In the genomic region with DNA sequence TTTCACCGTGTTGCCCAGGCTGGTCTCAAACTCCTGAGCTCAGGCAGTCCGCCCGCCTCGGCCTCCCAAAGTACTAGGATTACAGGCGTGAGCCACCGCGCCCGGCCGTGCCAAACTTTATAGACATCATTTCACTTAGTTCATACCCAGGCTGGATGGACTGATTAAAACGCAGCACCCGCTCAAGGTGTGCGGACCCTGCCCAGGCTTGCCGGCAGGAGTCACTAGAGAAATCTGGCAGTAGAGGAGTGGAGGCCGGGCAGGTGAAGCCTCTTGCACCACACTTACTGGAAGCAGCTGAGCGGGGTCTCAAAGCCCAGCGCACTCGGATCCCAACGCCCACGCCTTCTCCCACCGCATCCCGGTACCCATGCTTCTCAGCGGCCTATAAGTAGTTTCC, we compare ENCODE assay signal across 18 cellular contexts. TPM values are rescaled to one million over a fixed set of nuclear protein-coding genes. Genes with fewer than 3 reads are reported as not detected.
DNase-seq lines count a peak whose midpoint lies in the region; ATAC-seq and TF ChIP-seq lines count a peak whose summit lies in the region.
"Had no signal": no experiment of that assay in that cellular context is flagged by ENCODE, and none has a peak within 500 bp of the region (broad histone marks: within the 10 kb centered on the region; RNA-seq: fewer than 3 reads in every experiment).

No MANE protein-coding gene starts in this region.

- DNase-seq in activated CD4-positive, CD25-positive, alpha-beta regulatory T cell treated with anti-CD3 and anti-CD28 coated beads, Interleukin-2, amount 50 U/mL, for 72 hours: peak; percentile 24
- DNase-seq in CD14-positive monocyte (ENCODE audit: low spot score) (peak; percentile 35), mucosa of descending colon (peak in 2 of 3 donors; percentile 31 to 43), NCI-H2227 (lab: John Stamatoyannopoulos, UW; ENCODE audit: unreplicated experiment) (no peak), SHP77 treated with DMSO at 0.1 percent for 48 hours (lab: John Stamatoyannopoulos, UW) (no peak)

- H3K4me1 ChIP-seq in mucosa of descending colon (ENCODE audit: low read depth): peaks cover 4% of the 10 kb centered on the region

- intact Hi-C loops in CD14-positive monocyte (cut with micrococcal nuclease): loop anchor here in 1 of 2 donors (5.0 to 10.0 kb wide), 2 partner anchors 49 to 101 kb away; partner anchors contain the start of genes DACT3 and PRKD2
- intact Hi-C loops in mucosa of descending colon (cut with DNase I, micrococcal nuclease): no loop called here

- H3K36me3 ChIP-seq in mucosa of descending colon (ENCODE audit: low read depth): peaks cover 11% of the 10 kb centered on the region

- H3K4me3 ChIP-seq in mucosa of descending colon: no peak overlapping the region
- H3K4me3 ChIP-seq: A549, GM23338, psoas muscle, vagina had no signal

- TF ChIP-seq CTCF in CD14-positive monocyte (IDR thresholded peaks at IDR 0.05): no peak
- TF ChIP-seq CTCF in mucosa of descending colon (IDR thresholded peaks at IDR 0.05): no peak

- peaks cover 28 to 48% (median 42%) of the 10 kb centered on the region in 3 donors for H3K27me3 Mint-ChIP-seq in CD14-positive monocyte (ENCODE audit: low read depth in 3 of 3)
- no peaks in the 10 kb centered on the region for H3K27me3 Mint-ChIP-seq in activated T-helper 17 cell treated with anti-CD3 and anti-CD28 coated beads, Interleukin-2, amount 50 U/mL, for 72 hours
- H3K27me3 Mint-ChIP-seq: activated naive CD4-positive, alpha-beta T cell treated with anti-CD3 and anti-CD28 coated beads, Interleukin-2, amount 50 U/mL, for 24 hours had no signal

- peak overlapping the region in 1 of 2 donors; percentile 65 for H3K4me3 Mint-ChIP-seq in CD14-positive monocyte
- H3K4me3 Mint-ChIP-seq in activated T-helper 17 cell treated with anti-CD3 and anti-CD28 coated beads, Interleukin-2, amount 50 U/mL, for 72 hours: peak overlapping the region; percentile 60
- H3K4me3 Mint-ChIP-seq: GM23338, nephron progenitor cell had no signal

- H3K9me3 Mint-ChIP-seq in CD14-positive monocyte: peaks cover 0 to 3% (median 0%) of the 10 kb centered on the region in 7 donors
- no peaks in the 10 kb centered on the region for H3K9me3 Mint-ChIP-seq in activated T-helper 17 cell treated with anti-CD3 and anti-CD28 coated beads, Interleukin-2, amount 50 U/mL, for 72 hours
- H3K9me3 Mint-ChIP-seq: activated naive CD4-positive, alpha-beta T cell treated with anti-CD3 and anti-CD28 coated beads, Interleukin-2, amount 50 U/mL, for 24 hours; GM23338; nephron progenitor cell had no signal

- no peaks in the 10 kb centered on the region for H3K9me3 ChIP-seq in mucosa of descending colon
- H3K9me3 ChIP-seq: A549, psoas muscle, vagina had no signal

- ATAC-seq in activated CD4-positive, CD25-positive, alpha-beta regulatory T cell treated with anti-CD3 and anti-CD28 coated beads, Interleukin-2, amount 50 U/mL, for 24 hours: no peak
- ATAC-seq in activated T-helper 17 cell treated with anti-CD3 and anti-CD28 coated beads, Interleukin-2, amount 50 U/mL, for 72 hours (replicated peaks): no peak
- ATAC-seq in mucosa of descending colon: no peak
- ATAC-seq in GM21528 (IDR thresholded peaks at IDR 0.05; ENCODE audit: low FRiP score, unreplicated experiment): no peak

- H3K36me3 Mint-ChIP-seq in CD14-positive monocyte: peaks cover 25 to 31% of the 10 kb centered on the region in 2 donors
- peaks cover 39% of the 10 kb centered on the region for H3K36me3 Mint-ChIP-seq in activated T-helper 17 cell treated with anti-CD3 and anti-CD28 coated beads, Interleukin-2, amount 50 U/mL, for 72 hours (ENCODE audit: low read depth)

- peaks cover 45% of the 10 kb centered on the region for H3K4me1 Mint-ChIP-seq in CD14-positive monocyte
- peaks cover 49% of the 10 kb centered on the region for H3K4me1 Mint-ChIP-seq in activated T-helper 17 cell treated with anti-CD3 and anti-CD28 coated beads, Interleukin-2, amount 50 U/mL, for 72 hours

- H3K27ac Mint-ChIP-seq in CD14-positive monocyte: no peak overlapping the region
- peak overlapping the region; percentile 79 for H3K27ac Mint-ChIP-seq in activated T-helper 17 cell treated with anti-CD3 and anti-CD28 coated beads, Interleukin-2, amount 50 U/mL, for 72 hours
- H3K27ac Mint-ChIP-seq: GM23338, nephron progenitor cell had no signal

RNA-seq across cellular contexts. Expression of gene PTGIR, which starts 11.4 kb away (rescaled TPM):
- polyA plus RNA-seq in CD14-positive monocyte: 10 to 100 TPM; 12.8 to 14.1 TPM
- total RNA-seq in activated T-helper 17 cell treated with anti-CD3 and anti-CD28 coated beads, Interleukin-2, amount 50 U/mL, for 72 hours: 10 to 100 TPM in 1 of 2 donors, 1 to 10 TPM in 1; 1.3 to 12.9 TPM
- total RNA-seq in mucosa of descending colon: 1 to 10 TPM in 2 of 3 donors, under 1 TPM in 1; 0.49 to 2.4 (median 2.1) TPM
- total RNA-seq: GM23338, LHCN-M2 had no signal
- polyA plus RNA-seq: GM23338, keratinocyte had no signal

RNA-seq across cellular contexts. Expression of gene CALM3, which starts 12.4 kb away (rescaled TPM):
- polyA plus RNA-seq in CD14-positive monocyte: 100 to 1,000 TPM; 165 to 177 TPM
- 100 to 1,000 TPM; 313 to 323 TPM for total RNA-seq in activated T-helper 17 cell treated with anti-CD3 and anti-CD28 coated beads, Interleukin-2, amount 50 U/mL, for 72 hours
- total RNA-seq in mucosa of descending colon: 100 to 1,000 TPM; 241 to 325 (median 252) TPM

RNA-seq across cellular contexts. Expression of gene GNG8, which starts 22.5 kb away (rescaled TPM):
- polyA plus RNA-seq in CD14-positive monocyte: not detected
- total RNA-seq in activated T-helper 17 cell treated with anti-CD3 and anti-CD28 coated beads, Interleukin-2, amount 50 U/mL, for 72 hours: 1 to 10 TPM in 1 of 2 donors, not detected in 1; 9.6 TPM
- 1 to 10 TPM in 1 of 3 donors, not detected in 2; 2.3 TPM for total RNA-seq in mucosa of descending colon
- total RNA-seq: fibroblast of villous mesenchyme, GM23338, LHCN-M2, psoas muscle, vagina had no signal
- polyA plus RNA-seq: A549, BJ, keratinocyte, psoas muscle had no signal

RNA-seq across cellular contexts. Expression of gene DACT3, which starts 47.5 kb away (rescaled TPM):
- under 1 TPM; 0.05 to 0.09 TPM for polyA plus RNA-seq in CD14-positive monocyte
- total RNA-seq in activated T-helper 17 cell treated with anti-CD3 and anti-CD28 coated beads, Interleukin-2, amount 50 U/mL, for 72 hours: 1 to 10 TPM in 1 of 2 donors, under 1 TPM in 1; 0.09 to 5.4 TPM
- 10 to 100 TPM in 1 of 3 donors, 1 to 10 TPM in 2; 1.9 to 60.9 (median 3.4) TPM for total RNA-seq in mucosa of descending colon

Comparison
In these comparisons a context has a peak if more than half of its experiments do, and no peak if none do; other contexts are left out.
1. DNase-seq: peak in activated CD4-positive, CD25-positive, alpha-beta regulatory T cell treated with anti-CD3 and anti-CD28 coated beads, Interleukin-2, amount 50 U/mL, for 72 hours (single experiment), CD14-positive monocyte (single experiment) and mucosa of descending colon (2 of 3); none in NCI-H2227 (single experiment) and SHP77 treated with DMSO at 0.1 percent for 48 hours (single experiment).